9 cellular contexts compared by ENCODE assay signal in genomic region chr1:180503274-180503862, GRCh38. TPM values are rescaled to one million over a fixed set of nuclear protein-coding genes. Genes with fewer than 3 reads are reported as not detected.
DNase-seq lines count a peak whose midpoint lies in the region; ATAC-seq, FAIRE-seq and TF ChIP-seq lines count a peak whose summit lies in the region.
"Had no signal": no experiment of that assay in that cellular context is flagged by ENCODE, and none has a peak within 500 bp of the region (broad histone marks: within the 10 kb centered on the region; RNA-seq: fewer than 3 reads in every experiment).

No MANE protein-coding gene starts in this region.

- intact Hi-C loops in A673 (cut with micrococcal nuclease; ENCODE audit: unreplicated experiment) (no loop called here), body of pancreas (cut with DNase I) (no loop called here), HepG2 (cut with micrococcal nuclease; ENCODE audit: unreplicated experiment) (no loop called here), thyroid gland (cut with DNase I) (no loop called here)

- peaks cover 29% of the 10 kb centered on the region for H3K79me2 ChIP-seq in HepG2 (ENCODE audit: insufficient read depth, low read length)

- no peak for TF ChIP-seq CTCF in A673 (conservative IDR thresholded peaks at IDR 0.05; ENCODE audit: low read depth, low read length)
- TF ChIP-seq CTCF in body of pancreas (IDR thresholded peaks at IDR 0.05), result no peak
- TF ChIP-seq CTCF in HepG2 (CRISPR knock-in tag; IDR thresholded peaks at IDR 0.05), result no peak
- no peak for TF ChIP-seq CTCF in thyroid gland (IDR thresholded peaks at IDR 0.05)

- H3K27ac ChIP-seq in A673 (ENCODE audit: low read depth, low read length, poor library complexity, severe bottlenecking) (peak overlapping the region; percentile 88), body of pancreas (peak overlapping the region; percentile 87 to 96 (median 89)), HepG2 (ENCODE audit: extremely low read length, insufficient read depth, low read length) (peak overlapping the region; percentile 93), thyroid gland (peak overlapping the region; percentile 83 to 96 (median 95))

- H3K36me3 ChIP-seq in A673 (ENCODE audit: insufficient read depth, low read length, poor library complexity, severe bottlenecking) (peaks cover 7% of the 10 kb centered on the region), body of pancreas (replicated peaks in 1 of 2; ENCODE audit: insufficient read depth in 1 of 2, low read depth in 2 of 2) (no peaks in the 10 kb centered on the region), HepG2 (replicated peaks in 1 of 2; ENCODE audit: control insufficient read depth in 1 of 2, insufficient read depth in 2 of 2, low read length in 2 of 2) (0 out of 5 replicates have a peak, but pooled peaks cover 0 to 2% of the 10 kb centered on the region in 2 experiments), thyroid gland (no peaks in the 10 kb centered on the region)

- H2AFZ ChIP-seq in HepG2 (ENCODE audit: low read length), result peak overlapping the region; percentile 94

- H3K4me2 ChIP-seq in HepG2 (ENCODE audit: low read depth, low read length), result peak overlapping the region; percentile 90

- TF ChIP-seq EP300 in HepG2 (IDR thresholded peaks at IDR 0.05; ENCODE audit: low read depth in 2 of 2, low read length in 2 of 2) (no peak), HepG2 (CRISPR knock-in tag; IDR thresholded peaks at IDR 0.05; ENCODE audit: borderline replicate concordance) (no peak)

- H3K9ac ChIP-seq in HepG2 (ENCODE audit: insufficient read depth, low read depth, low read length), result peak overlapping the region; percentile 86

- POLR2A ChIA-PET in A673 (lab: Charles Lee; ENCODE audit: low non-redundant PET), result no interaction called here
- POLR2A ChIA-PET in HepG2 (lab: Yijun Ruan, JAX), result interaction anchor here (0.8 to 3.4 kb wide), 4 partner anchors 13 to 403 kb away, joined by 3 to 23 read pairs (median 10); partner anchors contain the start of gene XPR1

- CTCF ChIA-PET in A673 (lab: Charles Lee), result no interaction called here
- CTCF ChIA-PET in HepG2 (lab: Yijun Ruan, JAX; ENCODE audit: low intra/inter-chr PET ratio, low total read pairs), result no interaction called here

- peak; percentile 1 for ATAC-seq in GM19351 (IDR thresholded peaks at IDR 0.05; ENCODE audit: unreplicated experiment)
- ATAC-seq in body of pancreas, result no peak
- ATAC-seq in HepG2, result peak; percentile 4

- H3K4me1 ChIP-seq in A673 (ENCODE audit: insufficient read depth, low read length, poor library complexity, severe bottlenecking), result peaks cover 8% of the 10 kb centered on the region
- peaks cover 24% of the 10 kb centered on the region for H3K4me1 ChIP-seq in body of pancreas
- peaks cover 39% of the 10 kb centered on the region for H3K4me1 ChIP-seq in HepG2 (ENCODE audit: insufficient read depth, low read length)
- peaks cover 20 to 24% of the 10 kb centered on the region in 2 donors for H3K4me1 ChIP-seq in thyroid gland

- DNase-seq in A673 (ENCODE audit: low spot score) (no peak), MV-4-11 (lab: John Stamatoyannopoulos, UW) (peak; percentile 58), body of pancreas (no peak), HepG2 (ENCODE audit: low spot score) (no peak), thyroid gland (no peak), mesenteric fat pad (ENCODE audit: low spot score) (no peak), CD1c-positive myeloid dendritic cell (ENCODE audit: extremely low spot score) (no peak)

- H3K27me3 ChIP-seq in A673 (replicated peaks; ENCODE audit: insufficient read depth, low read depth, low read length, poor library complexity) (no peaks in the 10 kb centered on the region), body of pancreas (no peaks in the 10 kb centered on the region), HepG2 (ENCODE audit: control insufficient read depth in 1 of 2, insufficient read depth in 2 of 2, low read length in 2 of 2) (no peaks in the 10 kb centered on the region; a peak in 1 of 5 replicates), thyroid gland (no peaks in the 10 kb centered on the region)

- no peak for TF ChIP-seq POLR2A in body of pancreas (IDR thresholded peaks at IDR 0.05)
- TF ChIP-seq POLR2A in HepG2 (IDR thresholded peaks at IDR 0.05; ENCODE audit: insufficient read depth in 1 of 2, low read depth in 2 of 2, low read length in 2 of 2), result no peak
- no peak for TF ChIP-seq POLR2A in thyroid gland (IDR thresholded peaks at IDR 0.05)

- WGBS in body of pancreas, 2 donors, result 12% methylated on average over 8 of the region's 8 CpGs
- 21% methylated on average over 8 of the region's 8 CpGs for WGBS in HepG2 (ENCODE audit: low lambda C conversion rate)
- WGBS in thyroid gland, 2 donors, result 42% methylated on average over 8 of the region's 8 CpGs

- no peaks in the 10 kb centered on the region for H4K20me1 ChIP-seq in HepG2 (ENCODE audit: insufficient read depth, low read length)

- in situ Hi-C loops in HepG2 (cut with HindIII; ENCODE audit: extremely low pct_ligation_motif_present, low pct_unique_long_range_greater_than_20kb), result loop anchor here (25.0 kb wide), 1 partner anchor 634 kb away; no protein-coding TSS in a partner anchor

- no peaks in the 10 kb centered on the region for H3K9me3 ChIP-seq in A673 (ENCODE audit: low read depth, low read length, poor library complexity, severe bottlenecking)
- no peaks in the 10 kb centered on the region for H3K9me3 ChIP-seq in body of pancreas
- H3K9me3 ChIP-seq in HepG2 (ENCODE audit: low read length), result no peaks in the 10 kb centered on the region
- no peaks in the 10 kb centered on the region for H3K9me3 ChIP-seq in thyroid gland

- TF ChIP-seq RAD21 in HepG2 (CRISPR knock-in tag; IDR thresholded peaks at IDR 0.05), result no peak

- H3K4me3 ChIP-seq in A673 (ENCODE audit: low read depth, low read length, poor library complexity, severe bottlenecking) (peak overlapping the region; percentile 68), body of pancreas (peak overlapping the region in 1 of 2 donors; percentile 63), HepG2 (replicated peaks in 1 of 3; ENCODE audit: insufficient read depth in 1 of 3, low read depth in 2 of 3, low read length in 3 of 3) (peak overlapping the region; percentile 73 to 90 (median 73)), thyroid gland (replicated peaks in 1 of 3) (peak overlapping the region; percentile 30 to 91 (median 69))

- BruUV-seq in A673 (replicated peaks; lab: Mats Ljungman, UMichigan), result no TSS peak
- no TSS peak for BruUV-seq in HepG2 (replicated peaks; lab: Mats Ljungman, UMichigan)

- no peak for FAIRE-seq in HepG2 (lab: Jason Lieb, UNC)
- FAIRE-seq: islet of Langerhans had no signal

RNA-seq across cellular contexts. Expression of gene ACBD6, which starts 1.0 kb away (rescaled TPM):
- total RNA-seq in A673 (2021), result 63.7 and 66.8 TPM in 2 replicates
- total RNA-seq in body of pancreas, result 10 to 100 TPM; 37.4 to 49.4 TPM
- 40.3 and 47.2 TPM in 2 replicates for total RNA-seq in HepG2 (2016; rRNA removed; fragmentation: Illumina TruSeq; extraction: Trizol)
- total RNA-seq in HepG2 (2016; cell fraction: cytosol; rRNA removed; fragmentation: Illumina TruSeq; extraction: Trizol; ENCODE audit: low read depth), result 30.6 and 31.1 TPM in 2 replicates
- total RNA-seq in HepG2 (2016; cell fraction: insoluble cytoplasmic fraction; rRNA removed; fragmentation: Illumina TruSeq; extraction: Trizol), result 41.0 and 43.9 TPM in 2 replicates
- 32.9 and 34.9 TPM in 2 replicates for total RNA-seq in HepG2 (2016; cell fraction: membrane; rRNA removed; fragmentation: Illumina TruSeq; extraction: Trizol)
- total RNA-seq in HepG2 (2016; cell fraction: nucleus; rRNA removed; fragmentation: Illumina TruSeq; extraction: Trizol), result 55.8 and 63.0 TPM in 2 replicates
- 33.5 and 34.6 TPM in 2 replicates for polyA plus RNA-seq in HepG2 (2011; rRNA removed)
- 26.4 and 27.2 TPM in 2 replicates for polyA plus RNA-seq in HepG2 (2011; cell fraction: cytosol; rRNA removed)
- 68.1 and 72.9 TPM in 2 replicates for polyA plus RNA-seq in HepG2 (2011; cell fraction: nucleus; rRNA removed)
- polyA plus RNA-seq in HepG2 (2012), result 36.1 and 39.1 TPM in 2 replicates
- polyA plus RNA-seq in HepG2 (2016; cell fraction: cytosol; fragmentation: Illumina TruSeq; extraction: Trizol; ENCODE audit: low read depth), result 21.5 and 22.5 TPM in 2 replicates
- polyA plus RNA-seq in HepG2 (2016; cell fraction: insoluble cytoplasmic fraction; fragmentation: Illumina TruSeq; extraction: Trizol; ENCODE audit: low read depth), result 32.0 and 34.5 TPM in 2 replicates
- polyA plus RNA-seq in HepG2 (2016; cell fraction: membrane; fragmentation: Illumina TruSeq; extraction: Trizol; ENCODE audit: low read depth), result 24.3 and 28.2 TPM in 2 replicates
- 64.9 and 65.5 TPM in 2 replicates for polyA plus RNA-seq in HepG2 (2016; cell fraction: nucleus; fragmentation: Illumina TruSeq; extraction: Trizol; ENCODE audit: insufficient read depth, low read depth)
- polyA minus RNA-seq in HepG2 (2011; rRNA and poly(A)+ RNA removed; ENCODE audit: low replicate concordance), result 52.6 and 104 TPM in 2 replicates
- polyA minus RNA-seq in HepG2 (2011; cell fraction: cytosol; rRNA and poly(A)+ RNA removed), result 16.2 and 16.5 TPM in 2 replicates
- polyA minus RNA-seq in HepG2 (2011; cell fraction: nucleus; rRNA and poly(A)+ RNA removed), result 83.4 and 88.0 TPM in 2 replicates
- total RNA-seq in thyroid gland, result 10 to 100 TPM; 52.6 to 66.5 (median 57.2) TPM
- total RNA-seq in mesenteric fat pad, result 33.2 TPM

RNA-seq across cellular contexts. Expression of gene OVAAL, which starts 55.4 kb away (rescaled TPM):
- total RNA-seq in A673 (2021) (not detected in 2 replicates), body of pancreas (not detected), HepG2 (2016; rRNA removed; fragmentation: Illumina TruSeq; extraction: Trizol) (not detected in 2 replicates), thyroid gland (not detected), mesenteric fat pad (not detected)
- not detected in 2 replicates for total RNA-seq in HepG2 (2016; cell fraction: cytosol; rRNA removed; fragmentation: Illumina TruSeq; extraction: Trizol; ENCODE audit: low read depth)
- total RNA-seq in HepG2 (2016; cell fraction: insoluble cytoplasmic fraction; rRNA removed; fragmentation: Illumina TruSeq; extraction: Trizol), result 0.12 TPM in 1 of 2 replicates, not detected in the other
- total RNA-seq in HepG2 (2016; cell fraction: membrane; rRNA removed; fragmentation: Illumina TruSeq; extraction: Trizol), result not detected in 2 replicates
- not detected in 2 replicates for total RNA-seq in HepG2 (2016; cell fraction: nucleus; rRNA removed; fragmentation: Illumina TruSeq; extraction: Trizol)
- polyA plus RNA-seq in HepG2 (2011; rRNA removed), result 0.04 and 0.08 TPM in 2 replicates
- 0.03 and 0.09 TPM in 2 replicates for polyA plus RNA-seq in HepG2 (2011; cell fraction: cytosol; rRNA removed)
- not detected in 2 replicates for polyA plus RNA-seq in HepG2 (2011; cell fraction: nucleus; rRNA removed)
- polyA plus RNA-seq in HepG2 (2012), result 0.09 TPM in 1 of 2 replicates, not detected in the other
- not detected in 2 replicates for polyA plus RNA-seq in HepG2 (2016; cell fraction: cytosol; fragmentation: Illumina TruSeq; extraction: Trizol; ENCODE audit: low read depth)
- not detected in 2 replicates for polyA plus RNA-seq in HepG2 (2016; cell fraction: insoluble cytoplasmic fraction; fragmentation: Illumina TruSeq; extraction: Trizol; ENCODE audit: low read depth)
- 0.10 TPM in 1 of 2 replicates, not detected in the other for polyA plus RNA-seq in HepG2 (2016; cell fraction: membrane; fragmentation: Illumina TruSeq; extraction: Trizol; ENCODE audit: low read depth)
- not detected in 2 replicates for polyA plus RNA-seq in HepG2 (2016; cell fraction: nucleus; fragmentation: Illumina TruSeq; extraction: Trizol; ENCODE audit: insufficient read depth, low read depth)
- polyA minus RNA-seq in HepG2 (2011; rRNA and poly(A)+ RNA removed; ENCODE audit: low replicate concordance), result not detected in 2 replicates
- polyA minus RNA-seq in HepG2 (2011; cell fraction: cytosol; rRNA and poly(A)+ RNA removed), result not detected in 2 replicates
- polyA minus RNA-seq in HepG2 (2011; cell fraction: nucleus; rRNA and poly(A)+ RNA removed), result not detected in 2 replicates
